1 cellular context compared by ENCODE assay signal in the genomic region with DNA sequence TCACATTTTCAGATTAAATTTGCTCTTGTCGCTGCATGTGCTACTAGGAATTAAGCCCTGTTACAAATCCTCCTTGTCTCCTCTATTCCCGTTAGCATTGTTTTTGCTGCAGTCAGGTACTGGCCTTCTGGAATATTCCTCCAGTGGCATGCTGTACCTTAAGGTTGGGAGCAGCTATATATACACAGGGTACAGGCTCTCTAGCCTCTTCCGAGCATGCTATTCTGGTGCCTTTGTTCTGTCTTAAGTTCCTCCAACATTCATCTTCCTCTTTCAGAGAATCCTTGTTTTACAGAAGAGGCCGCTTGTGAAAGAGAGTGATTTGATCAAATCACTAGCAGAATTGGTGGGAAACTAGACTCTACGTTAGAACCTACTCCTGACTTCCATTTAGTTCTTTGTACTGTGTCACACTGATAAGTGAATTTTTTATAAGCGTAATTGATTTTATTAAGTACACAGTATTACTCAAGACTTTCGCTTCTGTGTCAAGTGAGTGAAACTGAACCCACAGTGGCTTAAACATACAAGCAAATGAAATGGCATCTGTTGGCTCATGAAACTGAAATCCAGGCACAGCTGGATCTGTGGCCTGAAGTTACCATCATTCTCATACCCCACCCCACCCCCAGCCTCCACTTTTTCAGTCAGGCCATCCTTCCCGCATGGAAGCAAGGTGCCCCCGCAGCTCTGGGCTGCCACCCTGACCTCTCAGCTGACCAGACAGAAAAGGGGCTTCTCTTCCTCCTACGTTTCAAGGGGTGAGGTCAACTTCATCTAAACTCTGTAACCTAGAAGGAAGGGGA.
TF ChIP-seq lines count a peak whose summit lies in the region.

No MANE protein-coding gene starts in this region.

TF ChIP-seq in SK-N-SH, 30 proteins besides CTCF, POLR2A, EP300 and RAD21 (continued from another document):
- TF ChIP-seq, protein P1, sequence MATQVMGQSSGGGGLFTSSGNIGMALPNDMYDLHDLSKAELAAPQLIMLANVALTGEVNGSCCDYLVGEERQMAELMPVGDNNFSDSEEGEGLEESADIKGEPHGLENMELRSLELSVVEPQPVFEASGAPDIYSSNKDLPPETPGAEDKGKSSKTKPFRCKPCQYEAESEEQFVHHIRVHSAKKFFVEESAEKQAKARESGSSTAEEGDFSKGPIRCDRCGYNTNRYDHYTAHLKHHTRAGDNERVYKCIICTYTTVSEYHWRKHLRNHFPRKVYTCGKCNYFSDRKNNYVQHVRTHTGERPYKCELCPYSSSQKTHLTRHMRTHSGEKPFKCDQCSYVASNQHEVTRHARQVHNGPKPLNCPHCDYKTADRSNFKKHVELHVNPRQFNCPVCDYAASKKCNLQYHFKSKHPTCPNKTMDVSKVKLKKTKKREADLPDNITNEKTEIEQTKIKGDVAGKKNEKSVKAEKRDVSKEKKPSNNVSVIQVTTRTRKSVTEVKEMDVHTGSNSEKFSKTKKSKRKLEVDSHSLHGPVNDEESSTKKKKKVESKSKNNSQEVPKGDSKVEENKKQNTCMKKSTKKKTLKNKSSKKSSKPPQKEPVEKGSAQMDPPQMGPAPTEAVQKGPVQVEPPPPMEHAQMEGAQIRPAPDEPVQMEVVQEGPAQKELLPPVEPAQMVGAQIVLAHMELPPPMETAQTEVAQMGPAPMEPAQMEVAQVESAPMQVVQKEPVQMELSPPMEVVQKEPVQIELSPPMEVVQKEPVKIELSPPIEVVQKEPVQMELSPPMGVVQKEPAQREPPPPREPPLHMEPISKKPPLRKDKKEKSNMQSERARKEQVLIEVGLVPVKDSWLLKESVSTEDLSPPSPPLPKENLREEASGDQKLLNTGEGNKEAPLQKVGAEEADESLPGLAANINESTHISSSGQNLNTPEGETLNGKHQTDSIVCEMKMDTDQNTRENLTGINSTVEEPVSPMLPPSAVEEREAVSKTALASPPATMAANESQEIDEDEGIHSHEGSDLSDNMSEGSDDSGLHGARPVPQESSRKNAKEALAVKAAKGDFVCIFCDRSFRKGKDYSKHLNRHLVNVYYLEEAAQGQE (IDR thresholded peaks at IDR 0.05; ENCODE audit: low read depth, low read length) = no peak
- no peak for TF ChIP-seq TCF12 (IDR thresholded peaks at IDR 0.05)
